16 cellular contexts compared by ENCODE assay signal in genomic region chr14:65486856-65487255, GRCh38.
DNase-seq lines count a peak whose midpoint lies in the region; ATAC-seq and TF ChIP-seq lines count a peak whose summit lies in the region.
"Had no signal": no experiment of that assay in that cellular context is flagged by ENCODE, and none has a peak within 500 bp of the region (broad histone marks: within the 10 kb centered on the region; RNA-seq: fewer than 3 reads in every experiment).

No MANE protein-coding gene starts in this region.

- H3K4me2 ChIP-seq in OCI-LY7 (ENCODE audit: low read length) (no peak overlapping the region), neural progenitor cell (peak overlapping the region; percentile 71)

- intact Hi-C loops in OCI-LY7 (cut with micrococcal nuclease; ENCODE audit: unreplicated experiment): no loop called here
- intact Hi-C loops in ovary (cut with DNase I): no loop called here

- H3K4me1 ChIP-seq in OCI-LY7 (ENCODE audit: insufficient read depth, low read length, poor library complexity, severe bottlenecking) (peaks cover 42% of the 10 kb centered on the region), endodermal cell (ENCODE audit: control insufficient read depth, insufficient read depth, low read length) (peaks cover 4% of the 10 kb centered on the region), neural progenitor cell (peaks cover 82% of the 10 kb centered on the region), ovary (ENCODE audit: insufficient read depth) (no peaks in the 10 kb centered on the region)
- H3K4me1 ChIP-seq: SJSA1 had no signal

- no peaks in the 10 kb centered on the region for H3K9me3 Mint-ChIP-seq in activated naive CD8-positive, alpha-beta T cell treated with anti-CD3 and anti-CD28 coated beads, Interleukin-2, amount 50 U/mL, for 24 hours
- H3K9me3 Mint-ChIP-seq in activated naive CD8-positive, alpha-beta T cell treated with anti-CD3 and anti-CD28 coated beads for 36 hours: peaks cover 2% of the 10 kb centered on the region
- H3K9me3 Mint-ChIP-seq in endodermal cell (no peaks in the 10 kb centered on the region), neural progenitor cell (no peaks in the 10 kb centered on the region)
- H3K9me3 Mint-ChIP-seq: IgD-negative memory B cell had no signal

- H4K20me1 ChIP-seq in OCI-LY7 (ENCODE audit: insufficient read depth, low read length) (peaks cover 15% of the 10 kb centered on the region; the same call in 1 of the 2 replicates), neural progenitor cell (ENCODE audit: low read depth) (peaks cover 21% of the 10 kb centered on the region)

- no peak overlapping the region for H2AFZ ChIP-seq in OCI-LY7 (ENCODE audit: low read length)
- H2AFZ ChIP-seq in neural progenitor cell (replicated peaks): no peak overlapping the region

- peaks cover 77% of the 10 kb centered on the region for H3K36me3 ChIP-seq in OCI-LY7 (ENCODE audit: insufficient read depth, low read length)
- H3K36me3 ChIP-seq in endodermal cell (ENCODE audit: control insufficient read depth, insufficient read depth, low read length): no peaks in the 10 kb centered on the region
- H3K36me3 ChIP-seq in neural progenitor cell: no peaks in the 10 kb centered on the region
- H3K36me3 ChIP-seq in ovary: no peaks in the 10 kb centered on the region
- H3K36me3 ChIP-seq: SJSA1 had no signal

- TF ChIP-seq POLR2A in ovary (IDR thresholded peaks at IDR 0.05): no peak

- peaks cover 57% of the 10 kb centered on the region for H3F3A ChIP-seq in neural progenitor cell (ENCODE audit: low read depth)

- H3K4me3 Mint-ChIP-seq in activated naive CD8-positive, alpha-beta T cell treated with anti-CD3 and anti-CD28 coated beads, Interleukin-2, amount 50 U/mL, for 24 hours: no peak overlapping the region
- no peak overlapping the region for H3K4me3 Mint-ChIP-seq in activated naive CD8-positive, alpha-beta T cell treated with anti-CD3 and anti-CD28 coated beads for 36 hours
- H3K4me3 Mint-ChIP-seq in endodermal cell (no peak overlapping the region), neural progenitor cell (no peak overlapping the region)

- H3K4me1 Mint-ChIP-seq in activated naive CD8-positive, alpha-beta T cell treated with anti-CD3 and anti-CD28 coated beads, Interleukin-2, amount 50 U/mL, for 24 hours: peaks cover 48% of the 10 kb centered on the region
- peaks cover 43% of the 10 kb centered on the region for H3K4me1 Mint-ChIP-seq in activated naive CD8-positive, alpha-beta T cell treated with anti-CD3 and anti-CD28 coated beads for 36 hours
- H3K4me1 Mint-ChIP-seq in endodermal cell: peaks cover 23% of the 10 kb centered on the region
- H3K4me1 Mint-ChIP-seq in neural progenitor cell: peaks cover 38% of the 10 kb centered on the region

- H3K4me3 ChIP-seq in OCI-LY7 (ENCODE audit: low read depth, low read length, poor library complexity, severe bottlenecking) (no peak overlapping the region), endodermal cell (ENCODE audit: low read length) (no peak overlapping the region), neural progenitor cell (no peak overlapping the region), ovary (no peak overlapping the region)
- H3K4me3 ChIP-seq: SJSA1 had no signal

- no peak for DNase-seq in activated naive CD8-positive, alpha-beta T cell treated with anti-CD3 and anti-CD28 coated beads, Interleukin-2, amount 50 U/mL, for 24 hours
- no peak for DNase-seq in activated naive CD8-positive, alpha-beta T cell treated with anti-CD3 and anti-CD28 coated beads for 36 hours
- DNase-seq in OCI-LY7 (ENCODE audit: low spot score) (no peak), endodermal cell (no peak), neural progenitor cell (ENCODE audit: low spot score) (no peak), NCI-H2029 (lab: John Stamatoyannopoulos, UW) (no peak), putamen (ENCODE audit: low spot score) (no peak), ovary (no peak)
- DNase-seq: C1 segment of cervical spinal cord, Caco-2, NCI-H1048, NCI-H146, NCI-H345, NCI-H526 treated with DMSO at 0.1 percent for 48 hours had no signal

- H3K36me3 Mint-ChIP-seq in activated naive CD8-positive, alpha-beta T cell treated with anti-CD3 and anti-CD28 coated beads, Interleukin-2, amount 50 U/mL, for 24 hours (ENCODE audit: low read depth): peaks cover 19% of the 10 kb centered on the region
- peaks cover 38% of the 10 kb centered on the region for H3K36me3 Mint-ChIP-seq in activated naive CD8-positive, alpha-beta T cell treated with anti-CD3 and anti-CD28 coated beads for 36 hours
- H3K36me3 Mint-ChIP-seq in endodermal cell (ENCODE audit: low read depth): no peaks in the 10 kb centered on the region
- peaks cover 1% of the 10 kb centered on the region for H3K36me3 Mint-ChIP-seq in neural progenitor cell

- no peaks in the 10 kb centered on the region for H3K27me3 ChIP-seq in endodermal cell (ENCODE audit: control insufficient read depth, insufficient read depth, low read length, poor library complexity, severe bottlenecking)
- no peaks in the 10 kb centered on the region for H3K27me3 ChIP-seq in neural progenitor cell
- H3K27me3 ChIP-seq in ovary: no peaks in the 10 kb centered on the region
- H3K27me3 ChIP-seq: SJSA1 had no signal

- no TSS peak for BruUV-seq in OCI-LY7 (replicated peaks; lab: Mats Ljungman, UMichigan)

- TF ChIP-seq CTCF in OCI-LY7 (conservative IDR thresholded peaks at IDR 0.05; ENCODE audit: low read length) (0 out of 2 replicates have a peak, but pooled peaks have one; percentile 10), endodermal cell (conservative IDR thresholded peaks at IDR 0.05) (peak; percentile 40), neural progenitor cell (IDR thresholded peaks at IDR 0.05) (no peak), ovary (IDR thresholded peaks at IDR 0.05) (no peak)

- peak overlapping the region; percentile 48 for H3K27ac Mint-ChIP-seq in activated naive CD8-positive, alpha-beta T cell treated with anti-CD3 and anti-CD28 coated beads, Interleukin-2, amount 50 U/mL, for 24 hours
- no peak overlapping the region for H3K27ac Mint-ChIP-seq in activated naive CD8-positive, alpha-beta T cell treated with anti-CD3 and anti-CD28 coated beads for 36 hours
- H3K27ac Mint-ChIP-seq in endodermal cell (no peak overlapping the region), neural progenitor cell (no peak overlapping the region)

- POLR2A ChIA-PET in OCI-LY7 (lab: Charles Lee): interaction anchor here (1.4 to 1.9 kb wide), 4 partner anchors 10 to 15 kb away, joined by 5 to 12 read pairs (median 8); no protein-coding TSS in a partner anchor

- peaks cover 100% of the 10 kb centered on the region for H3K79me2 ChIP-seq in OCI-LY7 (ENCODE audit: insufficient read depth, low read depth, low read length)
- peaks cover 95% of the 10 kb centered on the region for H3K79me2 ChIP-seq in neural progenitor cell (ENCODE audit: low read depth)

- no peak for ATAC-seq in activated naive CD8-positive, alpha-beta T cell treated with anti-CD3 and anti-CD28 coated beads, Interleukin-2, amount 50 U/mL, for 24 hours

- no peaks in the 10 kb centered on the region for H3K27me3 Mint-ChIP-seq in activated naive CD8-positive, alpha-beta T cell treated with anti-CD3 and anti-CD28 coated beads, Interleukin-2, amount 50 U/mL, for 24 hours
- no peaks in the 10 kb centered on the region for H3K27me3 Mint-ChIP-seq in activated naive CD8-positive, alpha-beta T cell treated with anti-CD3 and anti-CD28 coated beads for 36 hours
- H3K27me3 Mint-ChIP-seq in endodermal cell (ENCODE audit: insufficient read depth) (peaks cover 2% of the 10 kb centered on the region), neural progenitor cell (ENCODE audit: insufficient read depth, low read depth) (peaks cover 2% of the 10 kb centered on the region)
- H3K27me3 Mint-ChIP-seq: IgD-negative memory B cell had no signal

- H3K9ac ChIP-seq in endodermal cell (ENCODE audit: extremely low read depth, low read length, poor library complexity, severe bottlenecking) (no peak overlapping the region), neural progenitor cell (no peak overlapping the region)

- no peaks in the 10 kb centered on the region for H3K9me2 ChIP-seq in OCI-LY7 (ENCODE audit: insufficient read depth, low read length)

- no peak overlapping the region for H3K27ac ChIP-seq in OCI-LY7 (ENCODE audit: low read depth, low read length, poor library complexity, severe bottlenecking)
- no peak overlapping the region for H3K27ac ChIP-seq in endodermal cell (ENCODE audit: low read depth, low read length)
- peak overlapping the region; percentile 89 for H3K27ac ChIP-seq in neural progenitor cell
- H3K27ac ChIP-seq in ovary: no peak overlapping the region
- H3K27ac ChIP-seq: SJSA1 had no signal

- TF ChIP-seq EP300 in ovary (IDR thresholded peaks at IDR 0.05): no peak

- CTCF ChIA-PET in OCI-LY7 (lab: Charles Lee; ENCODE audit: unreplicated experiment): no interaction called here

- H3K9me3 ChIP-seq in OCI-LY7 (ENCODE audit: low read length) (peaks cover 19% of the 10 kb centered on the region; the same call in 1 of the 2 replicates), endodermal cell (ENCODE audit: control insufficient read depth, low read length) (no peaks in the 10 kb centered on the region), neural progenitor cell (ENCODE audit: low read depth) (no peaks in the 10 kb centered on the region), ovary (no peaks in the 10 kb centered on the region)
- H3K9me3 ChIP-seq: Caco-2, SJSA1 had no signal

Comparison
In these comparisons a context has a peak if more than half of its experiments do, and no peak if none do; other contexts are left out.
1. CTCF ChIP-seq: peak in OCI-LY7 (single experiment) and endodermal cell (single experiment); none in neural progenitor cell (single experiment) and ovary (0 of 3).